8 cellular contexts compared by ENCODE assay signal in genomic region chr5:134555889-134556311, GRCh38. TPM values are rescaled to one million over a fixed set of nuclear protein-coding genes. Genes with fewer than 3 reads are reported as not detected.
DNase-seq lines count a peak whose midpoint lies in the region; ATAC-seq and TF ChIP-seq lines count a peak whose summit lies in the region.

No MANE protein-coding gene starts in this region.

- peaks cover 6% of the 10 kb centered on the region; the same call in 1 of the 2 replicates for H4K20me1 ChIP-seq in SK-N-SH (ENCODE audit: insufficient read depth)

- peak; percentile 17; the same call in 1 of the 2 replicates for TF ChIP-seq CTCF in SK-N-SH (IDR thresholded peaks at IDR 0.05)

- no peaks in the 10 kb centered on the region for H3K9me3 ChIP-seq in SK-N-SH

- TF ChIP-seq EP300 in SK-N-SH (IDR thresholded peaks at IDR 0.05; ENCODE audit: borderline replicate concordance in 1 of 2, low read depth in 1 of 2, low read length in 1 of 2), result peak in 1 of 2 experiments; percentile 54; a peak in 2 of 4 replicates

- H3K4me1 ChIP-seq in SK-N-SH (ENCODE audit: control insufficient read depth in 1 of 2, insufficient read depth in 2 of 2, low read depth in 1 of 2, low read length in 1 of 2), result peaks cover 51 to 60% of the 10 kb centered on the region in 2 experiments

- peaks cover 21% of the 10 kb centered on the region for H3K79me2 ChIP-seq in SK-N-SH (ENCODE audit: insufficient read depth)

- no peak; the same call in 1 of the 2 replicates for TF ChIP-seq RAD21 in SK-N-SH (IDR thresholded peaks at IDR 0.05; ENCODE audit: low read length)

- no peak overlapping the region for H2AFZ ChIP-seq in SK-N-SH (ENCODE audit: low read depth)

- ATAC-seq in HG02642 (IDR thresholded peaks at IDR 0.05; ENCODE audit: poor library complexity, unreplicated experiment) (peak; percentile 31), Right ventricle myocardium superior (ENCODE audit: poor library complexity) (no peak), HG03469 (IDR thresholded peaks at IDR 0.05; ENCODE audit: unreplicated experiment) (no peak)

- intact Hi-C loops in Right ventricle myocardium superior (cut with DNase I), result no loop called here

- H3K27me3 ChIP-seq in SK-N-SH (ENCODE audit: insufficient read depth), result no peaks in the 10 kb centered on the region

- CTCF ChIA-PET in SK-N-SH (lab: Yijun Ruan, JAX), result interaction anchor here (0.6 to 3.8 kb wide), 6 partner anchors 14 to 252 kb away, joined by 3 to 28 read pairs (median 11); partner anchors contain the start of gene JADE2

- H3K4me3 ChIP-seq in SK-N-SH (ENCODE audit: low read depth in 2 of 2, low read length in 1 of 2), result no peak overlapping the region

- 17% methylated on average over 10 of the region's 11 CpGs for WGBS in SK-N-SH (ENCODE audit: low lambda C conversion rate)

- H3K9me2 ChIP-seq in SK-N-SH, result no peaks in the 10 kb centered on the region

- peak overlapping the region; percentile 26; the same call in 1 of the 2 replicates for H3K9ac ChIP-seq in SK-N-SH

- peak overlapping the region; percentile 50 for H3K4me2 ChIP-seq in SK-N-SH

- POLR2A ChIA-PET in SK-N-SH (lab: Yijun Ruan, JAX), result interaction anchor here (0.8 to 1.2 kb wide), 5 partner anchors 13 to 30 kb away, joined by 3 to 6 read pairs (median 3); partner anchors contain the start of gene JADE2

- DNase-seq in DMS79 (lab: John Stamatoyannopoulos, UW) (peak; percentile 19), SK-N-SH (peak; percentile 90), Right ventricle myocardium superior (peak; percentile 79), smooth muscle cell of the brain vasculature (ENCODE audit: low read depth, low spot score) (peak; percentile 47), SIG-M5 treated with dmso at 0.1 percent for 504 hours (lab: John Stamatoyannopoulos, UW; ENCODE audit: unreplicated experiment) (no peak)
- DNase-seq in activated gamma-delta T cell treated with anti-CD3 and anti-CD28 coated beads, Interleukin-2, amount 50 U/mL, for 16 hours (ENCODE audit: low read depth), result peak; percentile 71

- H3F3A ChIP-seq in SK-N-SH (replicated peaks; ENCODE audit: insufficient read depth), result peaks cover 40% of the 10 kb centered on the region

- peak overlapping the region; percentile 89 to 98 for H3K27ac ChIP-seq in SK-N-SH (ENCODE audit: low read depth in 2 of 2, low read length in 1 of 2)

- peaks cover 7 to 16% of the 10 kb centered on the region in 2 experiments for H3K36me3 ChIP-seq in SK-N-SH (replicated peaks in 1 of 2; ENCODE audit: control insufficient read depth in 1 of 2, insufficient read depth in 2 of 2, low read length in 1 of 2)

TF ChIP-seq in SK-N-SH, 30 proteins besides CTCF, POLR2A, EP300 and RAD21 (continues in another document):
- TF ChIP-seq SIN3A (IDR thresholded peaks at IDR 0.05; ENCODE audit: borderline replicate concordance, low read depth, low read length) (peak; percentile 72; the same call in 1 of the 2 replicates), ELF1 (IDR thresholded peaks at IDR 0.05) (no peak), JUND (IDR thresholded peaks at IDR 0.05) (peak; percentile 84; the same call in 1 of the 2 replicates), REST (IDR thresholded peaks at IDR 0.05; ENCODE audit: low read depth, low read length) (no peak), MAX (IDR thresholded peaks at IDR 0.05; ENCODE audit: low read depth) (peak; percentile 76), FOSL2 (IDR thresholded peaks at IDR 0.05; ENCODE audit: borderline replicate concordance, low read depth) (peak; percentile 85), NFIC (IDR thresholded peaks at IDR 0.05; ENCODE audit: borderline replicate concordance) (peak; percentile 92), RFX5 (IDR thresholded peaks at IDR 0.05; ENCODE audit: low read length) (no peak), NRF1 (IDR thresholded peaks at IDR 0.05; ENCODE audit: low read depth, low read length) (no peak), TEAD4 (IDR thresholded peaks at IDR 0.05; ENCODE audit: borderline replicate concordance, insufficient read depth) (0 out of 2 replicates have a peak, but pooled peaks have one; percentile 50), USF1 (IDR thresholded peaks at IDR 0.05; ENCODE audit: borderline replicate concordance, low read depth) (no peak), TAF1 (IDR thresholded peaks at IDR 0.05; ENCODE audit: borderline replicate concordance, low read depth, low read length) (no peak), FOXJ3 (CRISPR knock-in tag; IDR thresholded peaks at IDR 0.05) (no peak), GABPA (IDR thresholded peaks at IDR 0.05; ENCODE audit: low read depth) (no peak), GATA2 (CRISPR knock-in tag; IDR thresholded peaks at IDR 0.05) (no peak), PBX3 (IDR thresholded peaks at IDR 0.05) (peak; percentile 81), RXRA (IDR thresholded peaks at IDR 0.05; ENCODE audit: borderline replicate concordance, low read depth) (peak; percentile 95; the same call in 1 of the 2 replicates), POLR2AphosphoS5 (IDR thresholded peaks at IDR 0.05; ENCODE audit: low read depth, low read length) (peak; percentile 18; the same call in 1 of the 2 replicates), TCF12 (IDR thresholded peaks at IDR 0.05) (peak; percentile 92), MXI1 (IDR thresholded peaks at IDR 0.05; ENCODE audit: low read depth, low read length) (peak; percentile 69), CHD2 (IDR thresholded peaks at IDR 0.05; ENCODE audit: low read length, partially characterized antibody) (peak; percentile 44), USF2 (IDR thresholded peaks at IDR 0.05; ENCODE audit: borderline replicate concordance, low read depth, low read length) (no peak), SMC3 (IDR thresholded peaks at IDR 0.05; ENCODE audit: low read depth, low read length) (peak; percentile 1; the same call in 1 of the 2 replicates), EZH2phosphoT487 (IDR thresholded peaks at IDR 0.05; ENCODE audit: borderline replicate concordance, low read depth) (no peak)

RNA-seq across cellular contexts. Expression of gene JADE2, which starts 30.4 kb away (rescaled TPM):
- polyA plus RNA-seq in SK-N-SH (2012; rRNA removed), result 25.7 and 26.5 TPM in 2 replicates
- 10.2 and 17.2 TPM in 2 replicates for polyA plus RNA-seq in SK-N-SH (2012; cell fraction: cytosol; rRNA removed)
- polyA plus RNA-seq in SK-N-SH (2012; cell fraction: nucleus; rRNA removed), result 27.7 and 28.0 TPM in 2 replicates
- 25.9 TPM for total RNA-seq in Right ventricle myocardium superior
